1 cellular context compared by ENCODE assay signal in the genomic region with DNA sequence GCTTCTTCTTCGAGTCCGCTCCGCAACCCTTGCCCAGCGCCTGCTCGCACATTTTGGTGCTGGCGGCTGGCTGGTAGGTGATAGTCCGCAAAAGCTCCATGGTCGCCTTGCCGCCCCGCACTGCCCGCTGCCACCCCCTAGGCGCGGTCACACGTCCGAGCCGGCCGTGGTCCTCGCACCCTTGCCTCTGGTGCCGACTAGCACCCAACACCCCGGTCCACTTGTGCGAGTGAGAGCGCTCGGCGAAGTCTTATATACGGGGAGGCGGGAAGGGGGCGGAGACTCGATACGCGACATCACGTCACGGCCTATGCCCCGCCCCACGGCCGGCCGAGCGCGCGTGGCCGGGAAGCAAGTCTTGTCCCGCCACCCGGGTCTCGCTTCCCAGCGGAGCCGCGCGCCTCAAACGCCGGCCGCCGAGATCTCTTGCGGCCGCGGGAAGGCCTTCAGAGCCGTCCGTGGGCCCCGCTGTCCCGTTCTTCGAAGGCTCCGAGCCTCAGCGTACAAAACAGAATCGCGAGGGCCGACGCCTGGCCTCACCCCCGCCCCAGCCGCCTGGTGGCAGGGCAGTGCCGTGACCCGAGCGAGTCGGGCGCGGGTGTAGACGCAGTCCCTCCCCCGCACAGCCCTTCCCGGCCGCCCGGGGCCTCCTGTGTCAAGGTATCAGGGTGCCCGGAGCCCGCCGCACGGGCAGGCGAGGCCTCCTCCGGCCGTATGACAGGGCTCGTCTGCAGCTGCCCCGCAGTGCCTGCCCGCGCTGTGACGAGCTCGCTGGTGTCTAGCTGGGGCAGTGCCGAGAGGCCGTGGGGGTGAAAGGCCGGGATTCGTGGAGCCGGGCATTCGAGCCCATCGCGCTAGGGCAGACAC.
TF ChIP-seq lines count a peak whose summit lies in the region.

Gene PLK2, minus strand, starts transcription at position 227 of the 867 bp plus-strand sequence. Its CDS starts 127 bp downstream, at position 100.

TF ChIP-seq in GM12878, 131 proteins besides CTCF, POLR2A, EP300 and RAD21:
- no peak for TF ChIP-seq POLR2AphosphoS2 (IDR thresholded peaks at IDR 0.05; ENCODE audit: low read depth, low read length)
- TF ChIP-seq, protein P1, sequence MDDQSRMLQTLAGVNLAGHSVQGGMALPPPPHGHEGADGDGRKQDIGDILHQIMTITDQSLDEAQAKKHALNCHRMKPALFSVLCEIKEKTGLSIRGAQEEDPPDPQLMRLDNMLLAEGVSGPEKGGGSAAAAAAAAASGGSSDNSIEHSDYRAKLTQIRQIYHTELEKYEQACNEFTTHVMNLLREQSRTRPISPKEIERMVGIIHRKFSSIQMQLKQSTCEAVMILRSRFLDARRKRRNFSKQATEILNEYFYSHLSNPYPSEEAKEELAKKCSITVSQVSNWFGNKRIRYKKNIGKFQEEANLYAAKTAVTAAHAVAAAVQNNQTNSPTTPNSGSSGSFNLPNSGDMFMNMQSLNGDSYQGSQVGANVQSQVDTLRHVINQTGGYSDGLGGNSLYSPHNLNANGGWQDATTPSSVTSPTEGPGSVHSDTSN (IDR thresholded peaks at IDR 0.05; ENCODE audit: insufficient replicate concordance, low read depth, low read length), result no peak
- no peak for TF ChIP-seq REST (IDR thresholded peaks at IDR 0.05; ENCODE audit: low read depth, low read length)
- peak; percentile 82 for TF ChIP-seq POLR2AphosphoS5 (IDR thresholded peaks at IDR 0.05; ENCODE audit: low read length)
- peak; percentile 73; the same call in 1 of the 2 replicates for TF ChIP-seq TCF12 (IDR thresholded peaks at IDR 0.05; ENCODE audit: low read depth, low read length)
- TF ChIP-seq HSF1 (IDR thresholded peaks at IDR 0.05; ENCODE audit: low read depth, low read length), result no peak
- TF ChIP-seq IKZF1 (conservative IDR thresholded peaks at IDR 0.05), result peak; percentile 71
- TF ChIP-seq SRF (IDR thresholded peaks at IDR 0.05; ENCODE audit: low read depth in 2 of 2, low read length in 2 of 2), result no peak
- TF ChIP-seq CREM (IDR thresholded peaks at IDR 0.05; ENCODE audit: low read depth), result peak; percentile 56
- TF ChIP-seq SP1 (IDR thresholded peaks at IDR 0.05; ENCODE audit: low read depth, low read length), result peak; percentile 16
- no peak for TF ChIP-seq SMAD1 (IDR thresholded peaks at IDR 0.05; ENCODE audit: low read depth, partially characterized antibody)
- 0 out of 2 replicates have a peak, but pooled peaks have one; percentile 47 for TF ChIP-seq ZBTB11 (CRISPR knock-in tag; IDR thresholded peaks at IDR 0.05)
- peak in 1 of 2 experiments; percentile 52; a peak in 1 of 3 replicates for TF ChIP-seq EGR1 (IDR thresholded peaks at IDR 0.05; ENCODE audit: borderline replicate concordance in 1 of 2, low read depth in 2 of 2, low read length in 2 of 2)
- TF ChIP-seq CREB1 (IDR thresholded peaks at IDR 0.05; ENCODE audit: low read depth), result peak; percentile 86
- no peak for TF ChIP-seq TAF1 (IDR thresholded peaks at IDR 0.05; ENCODE audit: borderline replicate concordance, low read depth, low read length)
- no peak for TF ChIP-seq ATF2 (IDR thresholded peaks at IDR 0.05; ENCODE audit: low read length)
- 0 out of 4 replicates have a peak, but pooled peaks of 1 of the 2 experiments have one; percentile 13 for TF ChIP-seq BHLHE40 (IDR thresholded peaks at IDR 0.05; ENCODE audit: borderline replicate concordance in 1 of 2, low read depth in 2 of 2, low read length in 1 of 2)
- TF ChIP-seq, protein P2, sequence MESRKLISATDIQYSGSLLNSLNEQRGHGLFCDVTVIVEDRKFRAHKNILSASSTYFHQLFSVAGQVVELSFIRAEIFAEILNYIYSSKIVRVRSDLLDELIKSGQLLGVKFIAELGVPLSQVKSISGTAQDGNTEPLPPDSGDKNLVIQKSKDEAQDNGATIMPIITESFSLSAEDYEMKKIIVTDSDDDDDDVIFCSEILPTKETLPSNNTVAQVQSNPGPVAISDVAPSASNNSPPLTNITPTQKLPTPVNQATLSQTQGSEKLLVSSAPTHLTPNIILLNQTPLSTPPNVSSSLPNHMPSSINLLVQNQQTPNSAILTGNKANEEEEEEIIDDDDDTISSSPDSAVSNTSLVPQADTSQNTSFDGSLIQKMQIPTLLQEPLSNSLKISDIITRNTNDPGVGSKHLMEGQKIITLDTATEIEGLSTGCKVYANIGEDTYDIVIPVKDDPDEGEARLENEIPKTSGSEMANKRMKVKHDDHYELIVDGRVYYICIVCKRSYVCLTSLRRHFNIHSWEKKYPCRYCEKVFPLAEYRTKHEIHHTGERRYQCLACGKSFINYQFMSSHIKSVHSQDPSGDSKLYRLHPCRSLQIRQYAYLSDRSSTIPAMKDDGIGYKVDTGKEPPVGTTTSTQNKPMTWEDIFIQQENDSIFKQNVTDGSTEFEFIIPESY (IDR thresholded peaks at IDR 0.05), result no peak
- TF ChIP-seq NKRF (conservative IDR thresholded peaks at IDR 0.05), result no peak
- no peak for TF ChIP-seq RCOR1 (conservative IDR thresholded peaks at IDR 0.05; ENCODE audit: low read depth, low read length)
- TF ChIP-seq DPF2 (IDR thresholded peaks at IDR 0.05), result 0 out of 2 replicates have a peak, but pooled peaks have one; percentile 12
